ENCODE assay signal across 20 cellular contexts in genomic region chr2:3099860-3100234, GRCh38.
"Had no signal": no experiment of that assay in that cellular context is flagged by ENCODE, and none has a peak within 500 bp of the region (broad histone marks: within the 10 kb centered on the region; RNA-seq: fewer than 3 reads in every experiment).

No MANE protein-coding gene starts in this region.

- H3K27ac ChIP-seq: gastrocnemius medialis, heart left ventricle, ovary, psoas muscle, WERI-Rb-1 had no signal

- DNase-seq: activated CD4-positive, alpha-beta T cell treated with anti-CD3 and anti-CD28 coated beads for 1 hour; activated CD4-positive, alpha-beta T cell treated with anti-CD3 and anti-CD28 coated beads, Interleukin-2, amount 50 U/mL, for 48 hours; amniotic stem cell; effector CD4-positive, alpha-beta T cell; gastrocnemius medialis; heart left ventricle; kidney glomerular epithelial cell; mucosa of descending colon; naive B cell; ovary; psoas muscle; right cardiac atrium; stimulated activated CD4-positive, alpha-beta T cell treated with anti-CD3 and anti-CD28 coated beads, Interleukin-4, amount 100 ng/mL, for 24 hours; T-helper 2 cell; WERI-Rb-1 had no signal

- H3K4me1 ChIP-seq: gastrocnemius medialis, heart left ventricle, psoas muscle had no signal

- H3K27me3 ChIP-seq: gastrocnemius medialis, ovary had no signal

- H3K4me1 Mint-ChIP-seq: memory B cell; stimulated activated effector memory CD8-positive, alpha-beta T cell treated with anti-CD3 and anti-CD28 coated beads, Interleukin-12 subunit alpha, Interleukin-12 subunit beta, amount 100 ng/mL, for 72 hours had no signal

- H3K36me3 ChIP-seq: gastrocnemius medialis, heart left ventricle, ovary, WERI-Rb-1 had no signal

- ATAC-seq: gastrocnemius medialis; heart left ventricle; mucosa of descending colon; psoas muscle; right cardiac atrium; stimulated activated effector memory CD8-positive, alpha-beta T cell treated with anti-CD3 and anti-CD28 coated beads, Interleukin-12 subunit alpha, Interleukin-12 subunit beta, amount 100 ng/mL, for 72 hours had no signal

- H3K9me3 ChIP-seq: gastrocnemius medialis, heart left ventricle, mucosa of descending colon, ovary, psoas muscle had no signal

- H3K36me3 Mint-ChIP-seq: memory B cell; naive B cell; stimulated activated effector memory CD8-positive, alpha-beta T cell treated with anti-CD3 and anti-CD28 coated beads, Interleukin-12 subunit alpha, Interleukin-12 subunit beta, amount 100 ng/mL, for 72 hours had no signal

- H3K4me3 Mint-ChIP-seq: activated naive CD8-positive, alpha-beta T cell; activated T-helper 1 cell treated with anti-CD3 and anti-CD28 coated beads, Interleukin-12 subunit alpha, Interleukin-12 subunit beta, Interleukin-2, Interleukin-4 antibody, amounts not matched to agents 30 ng/mL and 10 ng/mL and 1 ng/mL, durations not matched to agents 14 hours and 24 hours and 36 hours; memory B cell; stimulated activated effector memory CD8-positive, alpha-beta T cell treated with anti-CD3 and anti-CD28 coated beads, Interleukin-12 subunit alpha, Interleukin-12 subunit beta, amount 100 ng/mL, for 72 hours had no signal

- H3K9me3 Mint-ChIP-seq: activated T-helper 1 cell treated with anti-CD3 and anti-CD28 coated beads, Interleukin-12 subunit alpha, Interleukin-12 subunit beta, Interleukin-2, Interleukin-4 antibody, amounts not matched to agents 30 ng/mL and 10 ng/mL and 1 ng/mL, durations not matched to agents 14 hours and 24 hours and 36 hours; memory B cell; naive B cell; stimulated activated effector memory CD8-positive, alpha-beta T cell treated with anti-CD3 and anti-CD28 coated beads, Interleukin-12 subunit alpha, Interleukin-12 subunit beta, amount 100 ng/mL, for 72 hours had no signal

- H3K4me3 ChIP-seq: gastrocnemius medialis, heart left ventricle, mucosa of descending colon, ovary, psoas muscle, smooth muscle cell had no signal

- H3K27ac Mint-ChIP-seq: activated naive CD8-positive, alpha-beta T cell; activated T-helper 1 cell treated with anti-CD3 and anti-CD28 coated beads, Interleukin-12 subunit alpha, Interleukin-12 subunit beta, Interleukin-2, Interleukin-4 antibody, amounts not matched to agents 30 ng/mL and 10 ng/mL and 1 ng/mL, durations not matched to agents 14 hours and 24 hours and 36 hours; memory B cell; stimulated activated effector memory CD8-positive, alpha-beta T cell treated with anti-CD3 and anti-CD28 coated beads, Interleukin-12 subunit alpha, Interleukin-12 subunit beta, amount 100 ng/mL, for 72 hours had no signal

- H3K4me2 ChIP-seq: smooth muscle cell had no signal
